In genomic region chr1:54651608-54652007, GRCh38 we compare ENCODE assay signal across 17 cellular contexts. TPM values are rescaled to one million over a fixed set of nuclear protein-coding genes. Genes with fewer than 3 reads are reported as not detected.
DNase-seq lines count a peak whose midpoint lies in the region; ATAC-seq, FAIRE-seq and TF ChIP-seq lines count a peak whose summit lies in the region.
"Had no signal": no experiment of that assay in that cellular context is flagged by ENCODE, and none has a peak within 500 bp of the region (broad histone marks: within the 10 kb centered on the region; RNA-seq: fewer than 3 reads in every experiment).

No MANE protein-coding gene starts in this region.

- no peaks in the 10 kb centered on the region for H4K20me1 ChIP-seq in HepG2 (ENCODE audit: insufficient read depth, low read length)
- H4K20me1 ChIP-seq in osteoblast (ENCODE audit: insufficient read depth, low read length) = no peaks in the 10 kb centered on the region
- H4K20me1 ChIP-seq: BLaER1 treated with 17β-estradiol and CSF1 and Interleukin-3, amounts not matched to agents 10 nM and 100 nM had no signal

- H3K36me3 ChIP-seq in Caco-2 (ENCODE audit: control insufficient read depth, insufficient read depth, low read length) (no peaks in the 10 kb centered on the region), HepG2 (replicated peaks in 1 of 2; ENCODE audit: control insufficient read depth in 1 of 2, insufficient read depth in 2 of 2, low read length in 2 of 2) (no peaks in the 10 kb centered on the region), osteoblast (ENCODE audit: insufficient read depth, low read length) (no peaks in the 10 kb centered on the region)
- H3K36me3 ChIP-seq: BLaER1 treated with 17β-estradiol and CSF1 and Interleukin-3, amounts not matched to agents 10 nM and 100 nM; HAP-1 had no signal

- H3K9ac ChIP-seq in HepG2 (ENCODE audit: insufficient read depth, low read depth, low read length) = no peak overlapping the region
- H3K9ac ChIP-seq: BLaER1 treated with 17β-estradiol and CSF1 and Interleukin-3, amounts not matched to agents 10 nM and 100 nM had no signal

- TF ChIP-seq POLR2A in HepG2 (IDR thresholded peaks at IDR 0.05; ENCODE audit: insufficient read depth in 1 of 2, low read depth in 2 of 2, low read length in 2 of 2) = no peak

- intact Hi-C loops in Caco-2 (cut with micrococcal nuclease; ENCODE audit: unreplicated experiment) (no loop called here), HepG2 (cut with micrococcal nuclease; ENCODE audit: unreplicated experiment) (no loop called here)
- intact Hi-C loops in activated CD4-positive, alpha-beta memory T cell treated with anti-CD3 and anti-CD28 coated beads for 36 hours (cut with micrococcal nuclease) = no loop called here

- no peak overlapping the region for H3K4me3 Mint-ChIP-seq in Caco-2 (ENCODE audit: unreplicated experiment)
- no peak overlapping the region for H3K4me3 Mint-ChIP-seq in activated CD4-positive, alpha-beta memory T cell treated with anti-CD3 and anti-CD28 coated beads for 36 hours
- H3K4me3 Mint-ChIP-seq: CD4-positive, alpha-beta memory T cell had no signal

- peaks cover 36% of the 10 kb centered on the region for H3K4me1 Mint-ChIP-seq in Caco-2 (ENCODE audit: low read depth, unreplicated experiment)
- no peaks in the 10 kb centered on the region for H3K4me1 Mint-ChIP-seq in activated CD4-positive, alpha-beta memory T cell treated with anti-CD3 and anti-CD28 coated beads for 36 hours (ENCODE audit: low read depth)
- H3K4me1 Mint-ChIP-seq: CD4-positive, alpha-beta memory T cell had no signal

- peak; percentile 26 for FAIRE-seq in HepG2 (lab: Jason Lieb, UNC)
- FAIRE-seq: GM12892, H1 had no signal

- peaks cover 30% of the 10 kb centered on the region for H3K4me1 ChIP-seq in Caco-2
- H3K4me1 ChIP-seq in HepG2 (ENCODE audit: insufficient read depth, low read length) = peaks cover 57% of the 10 kb centered on the region
- no peaks in the 10 kb centered on the region for H3K4me1 ChIP-seq in osteoblast (ENCODE audit: insufficient read depth, low read length)
- H3K4me1 ChIP-seq: HAP-1 had no signal

- no peaks in the 10 kb centered on the region for H3K27me3 ChIP-seq in Caco-2 (replicated peaks; ENCODE audit: control insufficient read depth, insufficient read depth, low read length)
- no peaks in the 10 kb centered on the region for H3K27me3 ChIP-seq in HepG2 (ENCODE audit: control insufficient read depth in 1 of 2, insufficient read depth in 2 of 2, low read length in 2 of 2)
- peaks cover 17% of the 10 kb centered on the region for H3K27me3 ChIP-seq in osteoblast (ENCODE audit: insufficient read depth, low read length)
- H3K27me3 ChIP-seq: BLaER1 treated with 17β-estradiol and CSF1 and Interleukin-3, amounts not matched to agents 10 nM and 100 nM had no signal

- CTCF ChIA-PET in Caco-2 (lab: Charles Lee) = no interaction called here
- CTCF ChIA-PET in HepG2 (lab: Yijun Ruan, JAX; ENCODE audit: low intra/inter-chr PET ratio, low total read pairs) = no interaction called here
- CTCF ChIA-PET in activated CD4-positive, alpha-beta memory T cell treated with anti-CD3 and anti-CD28 coated beads for 36 hours (lab: Charles Lee) = no interaction called here

- H3K4me3 ChIP-seq in Caco-2 (ENCODE audit: low read depth, low read length) (no peak overlapping the region), HepG2 (replicated peaks in 1 of 3; ENCODE audit: insufficient read depth in 1 of 3, low read depth in 2 of 3, low read length in 3 of 3) (no peak overlapping the region), osteoblast (ENCODE audit: insufficient read depth, low read length) (no peak overlapping the region)
- H3K4me3 ChIP-seq: BLaER1 treated with 17β-estradiol and CSF1 and Interleukin-3, amounts not matched to agents 10 nM and 100 nM; HAP-1 had no signal

- no peak overlapping the region for H3K27ac ChIP-seq in HepG2 (ENCODE audit: extremely low read length, insufficient read depth, low read length)
- no peak overlapping the region for H3K27ac ChIP-seq in osteoblast (ENCODE audit: low read depth, low read length)
- H3K27ac ChIP-seq: BLaER1 treated with 17β-estradiol and CSF1 and Interleukin-3, amounts not matched to agents 10 nM and 100 nM had no signal

- ATAC-seq in HepG2 = peak; percentile 27
- ATAC-seq in HG03196 (IDR thresholded peaks at IDR 0.05; ENCODE audit: unreplicated experiment) = no peak

- TF ChIP-seq CTCF in Caco-2 (IDR thresholded peaks at IDR 0.05; ENCODE audit: insufficient read depth in 1 of 2, low read depth in 1 of 2, low read length in 1 of 2, severe bottlenecking in 1 of 2, unreplicated experiment in 1 of 2) = no peak
- no peak for TF ChIP-seq CTCF in HepG2 (CRISPR knock-in tag; IDR thresholded peaks at IDR 0.05)
- TF ChIP-seq CTCF in osteoblast (IDR thresholded peaks at IDR 0.05; ENCODE audit: extremely low read depth, low read depth, low read length) = no peak

- TF ChIP-seq RAD21 in HepG2 (CRISPR knock-in tag; IDR thresholded peaks at IDR 0.05) = no peak

- in situ Hi-C loops in HepG2 (cut with HindIII; ENCODE audit: extremely low pct_ligation_motif_present, low pct_unique_long_range_greater_than_20kb) = no loop called here

- DNase-seq in Caco-2 = no peak
- DNase-seq in KG1 (lab: John Stamatoyannopoulos, UW) = peak; percentile 5
- no peak for DNase-seq in HepG2 (ENCODE audit: low spot score)
- DNase-seq in osteoblast (ENCODE audit: insufficient read length, low spot score, missing footprints) = peak; percentile 18
- no peak for DNase-seq in islet precursor cell
- no peak for DNase-seq in activated CD4-positive, alpha-beta memory T cell treated with anti-CD3 and anti-CD28 coated beads for 36 hours
- DNase-seq: ACHN; CD4-positive, alpha-beta memory T cell; COR-L47; DND-41; IMR-90 had no signal

- POLR2A ChIA-PET in Caco-2 (lab: Charles Lee) (no interaction called here), HepG2 (lab: Yijun Ruan, JAX) (no interaction called here)
- POLR2A ChIA-PET in activated CD4-positive, alpha-beta memory T cell treated with anti-CD3 and anti-CD28 coated beads for 36 hours (lab: Charles Lee) = no interaction called here

- peaks cover 3% of the 10 kb centered on the region for H3K36me3 Mint-ChIP-seq in Caco-2 (ENCODE audit: insufficient read depth, unreplicated experiment)
- H3K36me3 Mint-ChIP-seq in activated CD4-positive, alpha-beta memory T cell treated with anti-CD3 and anti-CD28 coated beads for 36 hours = no peaks in the 10 kb centered on the region
- H3K36me3 Mint-ChIP-seq: CD4-positive, alpha-beta memory T cell had no signal

- TF ChIP-seq EP300 in HepG2 (IDR thresholded peaks at IDR 0.05; ENCODE audit: low read depth in 2 of 2, low read length in 2 of 2) (no peak), HepG2 (CRISPR knock-in tag; IDR thresholded peaks at IDR 0.05; ENCODE audit: borderline replicate concordance) (no peak)

- no peak overlapping the region for H2AFZ ChIP-seq in HepG2 (ENCODE audit: low read length)
- no peak overlapping the region for H2AFZ ChIP-seq in osteoblast (ENCODE audit: low read length)

- H3K9me3 Mint-ChIP-seq in Caco-2 (ENCODE audit: unreplicated experiment) = no peaks in the 10 kb centered on the region
- no peaks in the 10 kb centered on the region for H3K9me3 Mint-ChIP-seq in activated CD4-positive, alpha-beta memory T cell treated with anti-CD3 and anti-CD28 coated beads for 36 hours
- H3K9me3 Mint-ChIP-seq: CD4-positive, alpha-beta memory T cell had no signal

- H3K79me2 ChIP-seq in HepG2 (ENCODE audit: insufficient read depth, low read length) (no peaks in the 10 kb centered on the region), osteoblast (ENCODE audit: insufficient read depth, low read length) (no peaks in the 10 kb centered on the region)

- 9% methylated on average over 3 of the region's 3 CpGs for WGBS in HepG2 (ENCODE audit: low lambda C conversion rate)

- no peaks in the 10 kb centered on the region for H3K27me3 Mint-ChIP-seq in Caco-2 (ENCODE audit: insufficient read depth, unreplicated experiment)
- H3K27me3 Mint-ChIP-seq in activated CD4-positive, alpha-beta memory T cell treated with anti-CD3 and anti-CD28 coated beads for 36 hours = peaks cover 9% of the 10 kb centered on the region

- H3K9me3 ChIP-seq in Caco-2 (no peaks in the 10 kb centered on the region), HepG2 (ENCODE audit: low read length) (no peaks in the 10 kb centered on the region), osteoblast (ENCODE audit: low read depth, low read length) (no peaks in the 10 kb centered on the region)
- H3K9me3 ChIP-seq: BLaER1 treated with 17β-estradiol and CSF1 and Interleukin-3, amounts not matched to agents 10 nM and 100 nM; HAP-1 had no signal

- peak overlapping the region; percentile 62 for H3K27ac Mint-ChIP-seq in Caco-2 (ENCODE audit: unreplicated experiment)
- no peak overlapping the region for H3K27ac Mint-ChIP-seq in activated CD4-positive, alpha-beta memory T cell treated with anti-CD3 and anti-CD28 coated beads for 36 hours
- H3K27ac Mint-ChIP-seq: CD4-positive, alpha-beta memory T cell had no signal

- peak overlapping the region; percentile 57 for H3K4me2 ChIP-seq in HepG2 (ENCODE audit: low read depth, low read length)
- H3K4me2 ChIP-seq in osteoblast (ENCODE audit: insufficient read depth, low read length) = no peak overlapping the region

- no TSS peak for BruUV-seq in Caco-2 (replicated peaks; lab: Mats Ljungman, UMichigan)
- BruUV-seq in HepG2 (replicated peaks; lab: Mats Ljungman, UMichigan) = no TSS peak

RNA-seq across cellular contexts. Expression of gene MROH7, which starts 10.0 kb away (rescaled TPM):
- total RNA-seq in Caco-2 (2022) (0.30 TPM in 1 of 2 replicates, not detected in the other), HepG2 (2016; rRNA removed; fragmentation: Illumina TruSeq; extraction: Trizol) (0.09 TPM in 1 of 2 replicates, not detected in the other), osteoblast (0.36 and 0.59 TPM in 2 replicates)
- not detected in 2 replicates for total RNA-seq in HepG2 (2016; cell fraction: cytosol; rRNA removed; fragmentation: Illumina TruSeq; extraction: Trizol; ENCODE audit: low read depth)
- not detected in 2 replicates for total RNA-seq in HepG2 (2016; cell fraction: insoluble cytoplasmic fraction; rRNA removed; fragmentation: Illumina TruSeq; extraction: Trizol)
- total RNA-seq in HepG2 (2016; cell fraction: membrane; rRNA removed; fragmentation: Illumina TruSeq; extraction: Trizol) = not detected in 2 replicates
- not detected in 2 replicates for total RNA-seq in HepG2 (2016; cell fraction: nucleus; rRNA removed; fragmentation: Illumina TruSeq; extraction: Trizol)
- 0.08 and 0.09 TPM in 2 replicates for polyA plus RNA-seq in HepG2 (2011; rRNA removed)
- not detected in 2 replicates for polyA plus RNA-seq in HepG2 (2011; cell fraction: cytosol; rRNA removed)
- 0.27 and 0.29 TPM in 2 replicates for polyA plus RNA-seq in HepG2 (2011; cell fraction: nucleus; rRNA removed)
- 0.05 and 0.12 TPM in 2 replicates for polyA plus RNA-seq in HepG2 (2012)
- polyA plus RNA-seq in HepG2 (2016; cell fraction: cytosol; fragmentation: Illumina TruSeq; extraction: Trizol; ENCODE audit: low read depth) = not detected in 2 replicates
- polyA plus RNA-seq in HepG2 (2016; cell fraction: insoluble cytoplasmic fraction; fragmentation: Illumina TruSeq; extraction: Trizol; ENCODE audit: low read depth) = not detected in 2 replicates
- not detected in 2 replicates for polyA plus RNA-seq in HepG2 (2016; cell fraction: membrane; fragmentation: Illumina TruSeq; extraction: Trizol; ENCODE audit: low read depth)
- not detected in 2 replicates for polyA plus RNA-seq in HepG2 (2016; cell fraction: nucleus; fragmentation: Illumina TruSeq; extraction: Trizol; ENCODE audit: insufficient read depth, low read depth)
- polyA minus RNA-seq in HepG2 (2011; rRNA and poly(A)+ RNA removed; ENCODE audit: low replicate concordance) = 0.16 and 1.7 TPM in 2 replicates
- polyA minus RNA-seq in HepG2 (2011; cell fraction: cytosol; rRNA and poly(A)+ RNA removed) = not detected in 2 replicates
- polyA minus RNA-seq in HepG2 (2011; cell fraction: nucleus; rRNA and poly(A)+ RNA removed) = 0.37 TPM in 1 of 2 replicates, not detected in the other
- total RNA-seq in activated CD4-positive, alpha-beta memory T cell treated with anti-CD3 and anti-CD28 coated beads for 36 hours = under 1 TPM in 1 of 2 experiments, not detected in 1; 0.05 TPM
- total RNA-seq: A172, IMR-90 had no signal
- polyA plus RNA-seq: CD4-positive, alpha-beta memory T cell; IMR-90 had no signal

RNA-seq across cellular contexts. Expression of gene FAM151A, which starts 28.3 kb away (rescaled TPM):
- 21.4 and 22.3 TPM in 2 replicates for total RNA-seq in Caco-2 (2022)
- 1.5 and 3.6 TPM in 2 replicates for total RNA-seq in HepG2 (2016; rRNA removed; fragmentation: Illumina TruSeq; extraction: Trizol)
- 0.40 and 0.79 TPM in 2 replicates for total RNA-seq in HepG2 (2016; cell fraction: cytosol; rRNA removed; fragmentation: Illumina TruSeq; extraction: Trizol; ENCODE audit: low read depth)
- total RNA-seq in HepG2 (2016; cell fraction: insoluble cytoplasmic fraction; rRNA removed; fragmentation: Illumina TruSeq; extraction: Trizol) = 1.3 and 4.4 TPM in 2 replicates
- total RNA-seq in HepG2 (2016; cell fraction: membrane; rRNA removed; fragmentation: Illumina TruSeq; extraction: Trizol) = 0.77 and 1.3 TPM in 2 replicates
- 2.6 and 3.0 TPM in 2 replicates for total RNA-seq in HepG2 (2016; cell fraction: nucleus; rRNA removed; fragmentation: Illumina TruSeq; extraction: Trizol)
- polyA plus RNA-seq in HepG2 (2011; rRNA removed) = 0.25 and 0.29 TPM in 2 replicates
- polyA plus RNA-seq in HepG2 (2011; cell fraction: cytosol; rRNA removed) = 0.09 and 0.28 TPM in 2 replicates
- 0.21 and 0.26 TPM in 2 replicates for polyA plus RNA-seq in HepG2 (2011; cell fraction: nucleus; rRNA removed)
- 0.08 and 0.19 TPM in 2 replicates for polyA plus RNA-seq in HepG2 (2012)
- 0.55 and 0.68 TPM in 2 replicates for polyA plus RNA-seq in HepG2 (2016; cell fraction: cytosol; fragmentation: Illumina TruSeq; extraction: Trizol; ENCODE audit: low read depth)
- polyA plus RNA-seq in HepG2 (2016; cell fraction: insoluble cytoplasmic fraction; fragmentation: Illumina TruSeq; extraction: Trizol; ENCODE audit: low read depth) = 0.85 and 1.2 TPM in 2 replicates
- polyA plus RNA-seq in HepG2 (2016; cell fraction: membrane; fragmentation: Illumina TruSeq; extraction: Trizol; ENCODE audit: low read depth) = 0.62 and 0.73 TPM in 2 replicates
- 3.3 and 3.5 TPM in 2 replicates for polyA plus RNA-seq in HepG2 (2016; cell fraction: nucleus; fragmentation: Illumina TruSeq; extraction: Trizol; ENCODE audit: insufficient read depth, low read depth)
- 0.38 TPM in 1 of 2 replicates, not detected in the other for polyA minus RNA-seq in HepG2 (2011; rRNA and poly(A)+ RNA removed; ENCODE audit: low replicate concordance)
- polyA minus RNA-seq in HepG2 (2011; cell fraction: cytosol; rRNA and poly(A)+ RNA removed) = not detected in 2 replicates
- polyA minus RNA-seq in HepG2 (2011; cell fraction: nucleus; rRNA and poly(A)+ RNA removed) = not detected in 2 replicates
- total RNA-seq in osteoblast = not detected in 2 replicates
- not detected for total RNA-seq in activated CD4-positive, alpha-beta memory T cell treated with anti-CD3 and anti-CD28 coated beads for 36 hours
- total RNA-seq: A172; CD4-positive, alpha-beta memory T cell; H1; IMR-90 had no signal
- polyA plus RNA-seq: CD4-positive, alpha-beta memory T cell; H1; IMR-90 had no signal

Comparison
In these comparisons a context has a peak if more than half of its experiments do, and no peak if none do; other contexts are left out.
1. DNase-seq: peak in KG1 (single experiment) and osteoblast (single experiment); none in Caco-2 (0 of 2), HepG2 (single experiment), islet precursor cell (single experiment) and activated CD4-positive, alpha-beta memory T cell treated with anti-CD3 and anti-CD28 coated beads for 36 hours (single experiment).